8 cellular contexts compared by ENCODE assay signal in the genomic region with DNA sequence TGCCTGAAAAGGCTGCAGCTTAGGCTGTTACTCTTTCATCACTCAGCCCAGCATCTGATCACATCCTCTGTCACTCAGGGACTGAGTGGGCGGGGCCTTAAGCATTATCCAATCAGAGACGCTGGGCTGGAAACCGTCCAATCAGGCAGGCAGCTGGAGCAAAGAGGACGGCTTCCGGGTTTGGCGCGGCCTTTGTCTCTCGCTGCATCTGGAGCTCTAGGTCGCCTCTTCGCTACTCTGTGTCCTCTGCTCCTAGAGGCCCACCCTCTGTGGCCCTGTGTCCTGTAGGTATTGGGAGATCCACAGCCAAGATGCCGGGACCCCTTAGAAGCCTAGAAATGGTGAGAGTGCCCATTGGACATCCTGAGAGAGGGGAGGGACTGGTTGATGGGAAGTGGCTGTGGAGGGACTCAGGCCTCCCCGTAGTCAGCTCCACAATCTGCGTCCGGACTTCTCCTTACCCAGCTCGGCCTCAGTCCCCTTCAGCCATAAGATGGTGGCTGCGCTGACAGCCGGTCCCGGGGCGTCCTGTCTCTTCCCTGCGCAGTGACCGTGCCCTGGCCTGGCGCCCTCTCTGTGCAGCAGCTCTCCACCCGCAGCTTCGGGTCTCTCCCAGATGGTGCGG.
DNase-seq lines count a peak whose midpoint lies in the region; ATAC-seq lines count a peak whose summit lies in the region.

TSS of gene ZNF486 (plus strand) at position 195 of the 625 bp plus-strand sequence. CDS start at position 312, 117 bp downstream.

- peak; percentile 79 for ATAC-seq in HG02610 (IDR thresholded peaks at IDR 0.05; ENCODE audit: unreplicated experiment)

- H3K27ac ChIP-seq in epithelial cell of prostate: peak within 1 kb of the TSS; percentile 64

- DNase-seq in GF-D8 (lab: John Stamatoyannopoulos, UW) (peak; percentile 93), NCI-H510A treated with DMSO at 0.1 percent for 48 hours (lab: John Stamatoyannopoulos, UW) (peak; percentile 49), epithelial cell of prostate (ENCODE audit: low read depth, low spot score) (peak; percentile 83), midbrain (lab: John Stamatoyannopoulos, UW) (peak; percentile 97), DMS79 (lab: John Stamatoyannopoulos, UW) (no peak)
- peak; percentile 90 for DNase-seq in activated CD8-positive, alpha-beta memory T cell treated with anti-CD3 and anti-CD28 coated beads, Interleukin-2, amount 50 U/mL, for 48 hours
- peak; percentile 64 for DNase-seq in stimulated activated CD8-positive, alpha-beta memory T cell treated with anti-CD3 and anti-CD28 coated beads, Interleukin-15, amount 100 ng/mL, for 24 hours (ENCODE audit: low read depth)
